10 cellular contexts compared by ENCODE assay signal in genomic region chr2:2057125-2057721, GRCh38.
DNase-seq lines count a peak whose midpoint lies in the region; ATAC-seq and TF ChIP-seq lines count a peak whose summit lies in the region.
"Had no signal": no experiment of that assay in that cellular context is flagged by ENCODE, and none has a peak within 500 bp of the region (broad histone marks: within the 10 kb centered on the region; RNA-seq: fewer than 3 reads in every experiment).

No MANE protein-coding gene starts in this region.

- intact Hi-C loops in heart right ventricle (cut with DNase I) = loop anchor here in 1 of 10 donors (2.0 kb wide), 1 partner anchor 44 kb away; no protein-coding TSS in a partner anchor

- no peaks in the 10 kb centered on the region for H3K36me3 ChIP-seq in heart right ventricle
- H3K36me3 ChIP-seq: pancreas had no signal

- WGBS in heart right ventricle, 2 donors = 55 to 59% methylated on average over 11 of the region's 11 CpGs

- peak overlapping the region in 2 of 10 donors; percentile 7 to 28 for H3K4me3 ChIP-seq in heart right ventricle
- H3K4me3 ChIP-seq: pancreas, SK-N-MC had no signal

- H3K4me1 ChIP-seq in heart right ventricle = peaks cover 0 to 31% (median 12%) of the 10 kb centered on the region in 9 donors
- H3K4me1 ChIP-seq: pancreas had no signal

- TF ChIP-seq CTCF in heart right ventricle (IDR thresholded peaks at IDR 0.05) = no peak

- no peaks in the 10 kb centered on the region for H3K27me3 ChIP-seq in heart right ventricle
- H3K27me3 ChIP-seq: pancreas had no signal

- peaks cover 0 to 12% (median 0%) of the 10 kb centered on the region in 11 donors for H3K9me3 ChIP-seq in heart right ventricle
- H3K9me3 ChIP-seq: pancreas had no signal

- peak; percentile 73 for ATAC-seq in GM21825 (IDR thresholded peaks at IDR 0.05; ENCODE audit: unreplicated experiment)
- ATAC-seq in heart right ventricle = peak; percentile 94 to 97 (median 96)
- ATAC-seq in HG03280 (IDR thresholded peaks at IDR 0.05; ENCODE audit: unreplicated experiment) = no peak

- H3K27ac ChIP-seq in heart right ventricle = peak overlapping the region; percentile 38 to 85 (median 78)
- H3K27ac ChIP-seq: pancreas, SK-N-MC had no signal

- DNase-seq in NCI-H748 treated with DMSO at 0.1 percent for 48 hours (lab: John Stamatoyannopoulos, UW) (peak; percentile 98), heart right ventricle (peak; percentile 65 to 95), SKM-1 treated with dmso at 0.1 percent for 144 hours (lab: John Stamatoyannopoulos, UW; ENCODE audit: unreplicated experiment) (no peak), NCI-H1694 (lab: John Stamatoyannopoulos, UW) (no peak)
- DNase-seq in activated T-cell treated with anti-CD3 and anti-CD28 coated beads, Interleukin-2, amount 50 U/mL, for 48 hours = peak; percentile 71 to 77
- peak; percentile 6 for DNase-seq in stimulated activated CD8-positive, alpha-beta memory T cell treated with anti-CD3 and anti-CD28 coated beads, Interleukin-15, amount 100 ng/mL, for 1 hour (ENCODE audit: low read depth)

Comparison
In these comparisons a context has a peak if more than half of its experiments do, and no peak if none do; other contexts are left out.
1. DNase-seq: peak in NCI-H748 treated with DMSO at 0.1 percent for 48 hours (single experiment), activated T-cell treated with anti-CD3 and anti-CD28 coated beads, Interleukin-2, amount 50 U/mL, for 48 hours (2 of 2), heart right ventricle (2 of 2) and stimulated activated CD8-positive, alpha-beta memory T cell treated with anti-CD3 and anti-CD28 coated beads, Interleukin-15, amount 100 ng/mL, for 1 hour (single experiment); none in SKM-1 treated with dmso at 0.1 percent for 144 hours (single experiment) and NCI-H1694 (single experiment).